ENCODE assay signal across 13 cellular contexts in the genomic region with DNA sequence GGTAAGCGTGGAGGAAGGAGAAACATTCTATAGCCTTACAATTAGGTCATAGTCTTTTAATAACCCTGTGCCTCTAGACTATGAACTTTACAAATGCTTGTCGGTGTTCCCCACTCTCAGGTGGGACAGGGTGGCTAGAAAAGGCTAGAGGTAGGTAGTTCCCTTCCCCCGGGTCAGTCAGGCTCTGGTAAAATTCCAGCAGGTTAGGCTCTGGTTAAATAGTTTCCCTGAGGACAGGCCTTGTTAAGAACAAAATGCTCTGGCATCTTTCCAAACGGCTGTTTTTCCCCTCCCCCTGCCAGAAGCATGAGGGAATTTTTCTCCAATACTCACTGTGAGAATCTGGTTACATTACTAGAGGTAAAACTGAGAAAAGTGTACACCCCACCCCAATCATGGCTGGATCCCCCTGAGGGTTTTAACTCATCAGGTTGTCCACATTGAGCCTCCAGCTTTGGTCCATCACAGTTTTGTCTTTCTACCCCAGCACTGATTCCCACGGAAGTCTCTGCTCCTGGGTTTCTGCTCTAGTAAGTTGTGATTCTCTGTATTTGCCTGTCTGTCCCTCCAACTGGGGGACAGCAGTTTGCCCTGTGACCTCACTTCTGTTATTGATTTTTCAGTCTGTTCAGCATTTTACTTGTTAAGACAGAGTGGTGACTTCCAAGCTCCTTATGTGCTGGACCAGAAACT.
DNase-seq lines count a peak whose midpoint lies in the region; TF ChIP-seq lines count a peak whose summit lies in the region.
"Had no signal": no experiment of that assay in that cellular context is flagged by ENCODE, and none has a peak within 500 bp of the region (broad histone marks: within the 10 kb centered on the region; RNA-seq: fewer than 3 reads in every experiment).

No MANE protein-coding gene starts in this region.

- H3K9me3 ChIP-seq in skeletal muscle tissue (ENCODE audit: control insufficient read depth in 3 of 3, low read length in 3 of 3), result no peaks in the 10 kb centered on the region

- no peak overlapping the region for H3K4me3 ChIP-seq in brain microvascular endothelial cell (ENCODE audit: low read depth, low read length)
- H3K4me3 ChIP-seq in skeletal muscle tissue (ENCODE audit: low read length in 3 of 3), result no peak overlapping the region

- peaks cover 13 to 23% (median 22%) of the 10 kb centered on the region in 3 donors for H3K4me1 ChIP-seq in skeletal muscle tissue (ENCODE audit: control insufficient read depth in 3 of 3, insufficient read depth in 3 of 3, low read length in 3 of 3)

- no peak for TF ChIP-seq CTCF in brain microvascular endothelial cell (IDR thresholded peaks at IDR 0.05; ENCODE audit: low read depth, low read length, missing control alignments)

- in situ Hi-C loops in brain microvascular endothelial cell (cut with HindIII; ENCODE audit: low pct_ligation_motif_present, low sequenced_read_pairs), result no loop called here

- no peak for TF ChIP-seq POLR2A in erythroblast (IDR thresholded peaks at IDR 0.05; ENCODE audit: low read length)

- H3K9ac ChIP-seq in skeletal muscle tissue (ENCODE audit: low read depth in 1 of 3, low read length in 3 of 3), result peak overlapping the region in 1 of 3 donors; percentile 2

- H3K27ac ChIP-seq in brain microvascular endothelial cell (no peak overlapping the region), skeletal muscle tissue (ENCODE audit: low read depth, low read length) (peak overlapping the region; percentile 44)
- H3K27ac ChIP-seq: RWPE1 had no signal

- no peaks in the 10 kb centered on the region for H3K27me3 ChIP-seq in brain microvascular endothelial cell (replicated peaks)
- no peaks in the 10 kb centered on the region for H3K27me3 ChIP-seq in skeletal muscle tissue (ENCODE audit: control insufficient read depth in 3 of 3, insufficient read depth in 3 of 3, low read length in 3 of 3)

- DNase-seq in NCI-H1417 (lab: John Stamatoyannopoulos, UW), result peak in 2 of 3 experiments; percentile 14 to 46
- no peak for DNase-seq in NCI-H1417 treated with DMSO at 0.1 percent for 48 hours (lab: John Stamatoyannopoulos, UW)
- DNase-seq in brain microvascular endothelial cell, result peak; percentile 43
- peak; percentile 66 for DNase-seq in iris pigment epithelial cell (ENCODE audit: low read depth)
- no peak for DNase-seq in erythroblast (lab: John Stamatoyannopoulos, UW)
- DNase-seq in NCI-H345 treated with DMSO at 0.1 percent for 48 hours (lab: John Stamatoyannopoulos, UW; ENCODE audit: unreplicated experiment), result no peak
- DNase-seq in hippocampal formation (lab: John Stamatoyannopoulos, UW), result no peak
- DNase-seq: ACHN; activated CD4-positive, alpha-beta T cell treated with anti-CD3 and anti-CD28 coated beads for 1 hour; activated effector memory CD4-positive, alpha-beta T cell treated with Interleukin-2 at 50 U/mL for 16 hours; effector memory CD4-positive, alpha-beta T cell had no signal

- H3K36me3 ChIP-seq in brain microvascular endothelial cell (replicated peaks) (no peaks in the 10 kb centered on the region), skeletal muscle tissue (ENCODE audit: control insufficient read depth in 3 of 3, insufficient read depth in 3 of 3, low read length in 3 of 3) (no peaks in the 10 kb centered on the region)

Comparison
In these comparisons a context has a peak if more than half of its experiments do, and no peak if none do; other contexts are left out.
1. DNase-seq: peak in NCI-H1417 (2 of 3), brain microvascular endothelial cell (single experiment) and iris pigment epithelial cell (single experiment); none in NCI-H1417 treated with DMSO at 0.1 percent for 48 hours (single experiment), erythroblast (0 of 2), NCI-H345 treated with DMSO at 0.1 percent for 48 hours (single experiment) and hippocampal formation (0 of 2).